ENCODE assay signal across 18 cellular contexts in genomic region chr2:198311020-198311419, GRCh38.
"Had no signal": no experiment of that assay in that cellular context is flagged by ENCODE, and none has a peak within 500 bp of the region (broad histone marks: within the 10 kb centered on the region; RNA-seq: fewer than 3 reads in every experiment).

No MANE protein-coding gene starts in this region.

- H3K4me1 Mint-ChIP-seq: activated CD4-positive, alpha-beta T cell treated with anti-CD3 and anti-CD28 coated beads, Interleukin-2, amount 10 ng/mL, durations not matched to agents 7 days and 5 days; activated naive CD4-positive, alpha-beta T cell treated with anti-CD3 and anti-CD28 coated beads, Interleukin-2, amount 50 U/mL, for 24 hours had no signal

- H3K27ac Mint-ChIP-seq: activated CD4-positive, alpha-beta T cell treated with anti-CD3 and anti-CD28 coated beads, Interleukin-2, amount 10 ng/mL, durations not matched to agents 7 days and 5 days; activated CD8-positive, alpha-beta T cell treated with anti-CD3 and anti-CD28 coated beads for 36 hours; activated naive CD4-positive, alpha-beta T cell treated with anti-CD3 and anti-CD28 coated beads, Interleukin-2, amount 50 U/mL, for 24 hours; activated T-cell treated with anti-CD3 and anti-CD28 coated beads, Interleukin-2, amount 50 U/mL, for 72 hours; T-cell had no signal

- H3K9me3 Mint-ChIP-seq: activated CD4-positive, alpha-beta T cell treated with anti-CD3 and anti-CD28 coated beads, Interleukin-2, amount 10 ng/mL, durations not matched to agents 7 days and 5 days; activated CD8-positive, alpha-beta T cell treated with anti-CD3 and anti-CD28 coated beads for 36 hours; activated naive CD4-positive, alpha-beta T cell treated with anti-CD3 and anti-CD28 coated beads, Interleukin-2, amount 50 U/mL, for 24 hours; activated T-cell treated with anti-CD3 and anti-CD28 coated beads, Interleukin-2, amount 50 U/mL, for 72 hours; T-cell had no signal

- DNase-seq: activated CD4-positive, alpha-beta T cell treated with anti-CD3 and anti-CD28 coated beads, Interleukin-2, amount 10 ng/mL, durations not matched to agents 7 days and 5 days; activated CD4-positive, CD25-positive, alpha-beta regulatory T cell; activated CD8-positive, alpha-beta memory T cell treated with anti-CD3 and anti-CD28 coated beads, Interleukin-2, amount 50 U/mL, for 4 hours; activated CD8-positive, alpha-beta T cell treated with anti-CD3 and anti-CD28 coated beads for 36 hours; activated effector memory CD4-positive, alpha-beta T cell treated with Interleukin-2 at 50 U/mL for 16 hours; activated naive CD4-positive, alpha-beta T cell; activated T-cell treated with anti-CD3 and anti-CD28 coated beads, Interleukin-2, amount 50 U/mL, for 72 hours; aorta; caudate nucleus; NCI-H1092; NCI-H1436; NCI-H1930; NCI-H446; NCI-H524 treated with DMSO at 0.1 percent for 48 hours; T-cell; T-helper 2 cell; T1000 had no signal

- H3K4me3 Mint-ChIP-seq: activated CD4-positive, alpha-beta T cell treated with anti-CD3 and anti-CD28 coated beads, Interleukin-2, amount 10 ng/mL, durations not matched to agents 7 days and 5 days; activated CD8-positive, alpha-beta T cell treated with anti-CD3 and anti-CD28 coated beads for 36 hours; activated naive CD4-positive, alpha-beta T cell treated with anti-CD3 and anti-CD28 coated beads, Interleukin-2, amount 50 U/mL, for 24 hours; activated T-cell treated with anti-CD3 and anti-CD28 coated beads, Interleukin-2, amount 50 U/mL, for 72 hours; T-cell had no signal

- H3K36me3 Mint-ChIP-seq: activated naive CD4-positive, alpha-beta T cell treated with anti-CD3 and anti-CD28 coated beads, Interleukin-2, amount 50 U/mL, for 24 hours; T-cell had no signal

- ATAC-seq: activated CD8-positive, alpha-beta T cell treated with anti-CD3 and anti-CD28 coated beads for 36 hours; activated T-cell treated with anti-CD3 and anti-CD28 coated beads, Interleukin-2, amount 50 U/mL, for 72 hours; T-cell had no signal
